In the genomic region with DNA sequence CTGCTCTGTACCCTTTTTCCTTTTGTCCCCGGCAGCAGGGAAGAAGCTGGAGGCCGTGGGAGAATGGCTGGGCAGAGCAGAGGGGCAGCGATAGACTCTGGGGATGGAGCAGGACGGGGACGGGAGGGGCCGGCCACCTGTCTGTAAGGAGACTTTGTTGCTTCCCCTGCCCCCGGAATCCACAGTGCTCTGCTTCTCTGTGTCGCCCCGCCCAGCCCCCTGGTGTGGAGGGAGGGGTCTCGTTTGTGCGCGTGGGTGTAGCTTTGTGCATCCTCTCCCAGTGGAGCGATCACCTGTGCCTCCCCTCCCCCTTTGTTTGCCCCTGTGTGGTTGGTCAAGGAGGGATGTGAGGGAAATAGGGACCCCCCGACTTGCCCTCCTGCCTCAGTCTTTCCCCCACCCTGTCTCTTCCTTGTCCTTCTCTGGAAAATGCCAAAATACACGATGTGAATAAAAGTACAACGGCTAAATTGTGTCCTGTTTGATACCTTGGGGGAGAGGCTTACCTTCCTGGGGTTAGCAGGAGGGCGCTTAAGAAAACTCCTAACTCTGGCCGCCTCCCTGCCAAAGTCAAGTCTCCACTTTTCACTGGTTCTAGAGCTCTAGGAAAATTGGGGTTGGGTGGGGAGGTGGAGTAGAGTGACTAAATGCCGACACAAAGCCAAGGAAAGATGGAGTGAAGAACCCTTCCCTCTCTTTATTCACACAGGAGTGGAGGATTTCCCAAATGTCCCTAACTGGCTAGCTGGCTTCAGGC, we compare ENCODE assay signal across 8 cellular contexts. TPM values are rescaled to one million over a fixed set of nuclear protein-coding genes. Genes with fewer than 3 reads are reported as not detected.
DNase-seq lines count a peak whose midpoint lies in the region; ATAC-seq and TF ChIP-seq lines count a peak whose summit lies in the region.

No MANE protein-coding gene starts in this region.

- WGBS in right lobe of liver (ENCODE audit: insufficient coverage, low coverage, low lambda C conversion rate, missing lambda C conversion rate): 61% methylated on average over 11 of the region's 19 CpGs
- whole genome bisulfite sequencing in thyroid gland, 2 donors: 77 to 78% methylated on average over 17 to 19 of the region's 19 CpGs

- H3K36me3 Mint-ChIP-seq in activated CD8-positive, alpha-beta memory T cell treated with anti-CD3 and anti-CD28 coated beads, Interleukin-2, amount 10 ng/mL, durations not matched to agents 7 days and 5 days: peaks cover 59% of the 10 kb centered on the region

- H3K9me3 Mint-ChIP-seq in activated CD8-positive, alpha-beta memory T cell treated with anti-CD3 and anti-CD28 coated beads, Interleukin-2, amount 10 ng/mL, durations not matched to agents 7 days and 5 days (ENCODE audit: low read depth): no peaks in the 10 kb centered on the region

- H3K27ac Mint-ChIP-seq in activated CD8-positive, alpha-beta memory T cell treated with anti-CD3 and anti-CD28 coated beads, Interleukin-2, amount 10 ng/mL, durations not matched to agents 7 days and 5 days: peak overlapping the region; percentile 90

- no peak for ATAC-seq in activated CD8-positive, alpha-beta memory T cell treated with anti-CD3 and anti-CD28 coated beads, Interleukin-2, amount 10 ng/mL, durations not matched to agents 7 days and 5 days
- ATAC-seq in right lobe of liver (no peak), HG03175 (IDR thresholded peaks at IDR 0.05; ENCODE audit: unreplicated experiment) (no peak), GM21526 (IDR thresholded peaks at IDR 0.05; ENCODE audit: low FRiP score, unreplicated experiment) (no peak)

- H3K27ac ChIP-seq in right lobe of liver (peak overlapping the region; percentile 67 to 97 (median 93)), thyroid gland (peak overlapping the region in 2 of 3 donors; percentile 84 to 98)

- peak overlapping the region; percentile 85 for H3K9ac ChIP-seq in adipocyte (ENCODE audit: low read length)

- H3K27me3 ChIP-seq in adipocyte (replicated peaks; ENCODE audit: control insufficient read depth, insufficient read depth, low read length) (no peaks in the 10 kb centered on the region), right lobe of liver (no peaks in the 10 kb centered on the region), thyroid gland (no peaks in the 10 kb centered on the region)

- CTCF ChIA-PET in activated CD8-positive, alpha-beta memory T cell treated with anti-CD3 and anti-CD28 coated beads, Interleukin-2, amount 10 ng/mL, durations not matched to agents 7 days and 5 days (lab: Charles Lee): interaction anchor here (0.7 to 4.9 kb wide), 9 partner anchors 13 to 142 kb away, joined by 3 to 55 read pairs (median 4); a partner anchor contains a TSS

- H3K27me3 Mint-ChIP-seq in activated CD8-positive, alpha-beta memory T cell treated with anti-CD3 and anti-CD28 coated beads, Interleukin-2, amount 10 ng/mL, durations not matched to agents 7 days and 5 days: no peaks in the 10 kb centered on the region

- DNase-seq in activated CD8-positive, alpha-beta memory T cell treated with anti-CD3 and anti-CD28 coated beads, Interleukin-2, amount 10 ng/mL, durations not matched to agents 7 days and 5 days: no peak
- no peak for DNase-seq in activated CD8-positive, alpha-beta memory T cell treated with anti-CD3 and anti-CD28 coated beads, Interleukin-2, amount 50 U/mL, for 4 hours
- DNase-seq in adipocyte (ENCODE audit: low read depth) (no peak), right lobe of liver (peak in 1 of 3 donors; percentile 36), thyroid gland (no peak), putamen (ENCODE audit: low spot score) (no peak)

- H3K9me3 ChIP-seq in adipocyte (ENCODE audit: control insufficient read depth, low read length): no peaks in the 10 kb centered on the region
- H3K9me3 ChIP-seq in right lobe of liver: no peaks in the 10 kb centered on the region
- no peaks in the 10 kb centered on the region for H3K9me3 ChIP-seq in thyroid gland

- peak overlapping the region; percentile 98 for H3K4me3 Mint-ChIP-seq in activated CD8-positive, alpha-beta memory T cell treated with anti-CD3 and anti-CD28 coated beads, Interleukin-2, amount 10 ng/mL, durations not matched to agents 7 days and 5 days

- H3K4me1 ChIP-seq in adipocyte (ENCODE audit: control insufficient read depth, insufficient read depth, low read length) (peaks cover 33% of the 10 kb centered on the region), right lobe of liver (peaks cover 0 to 24% (median 10%) of the 10 kb centered on the region in 4 donors), thyroid gland (peaks cover 17 to 28% of the 10 kb centered on the region in 2 donors)

- H3K36me3 ChIP-seq in adipocyte (ENCODE audit: control insufficient read depth, insufficient read depth, low read length, severe bottlenecking) (peaks cover 68% of the 10 kb centered on the region), right lobe of liver (peaks cover 0 to 36% (median 18%) of the 10 kb centered on the region in 4 donors), thyroid gland (peaks cover 42 to 45% of the 10 kb centered on the region in 2 donors)

- no peak for TF ChIP-seq CTCF in right lobe of liver (IDR thresholded peaks at IDR 0.05)
- no peak for TF ChIP-seq CTCF in thyroid gland (IDR thresholded peaks at IDR 0.05)

- H3K4me3 ChIP-seq in adipocyte (ENCODE audit: low read length): peak overlapping the region; percentile 78
- H3K4me3 ChIP-seq in right lobe of liver: peak overlapping the region in 2 of 3 donors; percentile 93 to 96
- H3K4me3 ChIP-seq in thyroid gland (replicated peaks in 1 of 3): peak overlapping the region in 1 of 3 donors; percentile 100

- peaks cover 37% of the 10 kb centered on the region for H3K4me1 Mint-ChIP-seq in activated CD8-positive, alpha-beta memory T cell treated with anti-CD3 and anti-CD28 coated beads, Interleukin-2, amount 10 ng/mL, durations not matched to agents 7 days and 5 days

- intact Hi-C loops in right lobe of liver (cut with DNase I): no loop called here
- intact Hi-C loops in thyroid gland (cut with DNase I): no loop called here

- TF ChIP-seq POLR2A in right lobe of liver (IDR thresholded peaks at IDR 0.05): no peak
- no peak for TF ChIP-seq POLR2A in thyroid gland (IDR thresholded peaks at IDR 0.05)

RNA-seq across cellular contexts. Expression of a gene that starts 1.0 kb away (rescaled TPM):
- total RNA-seq in activated CD8-positive, alpha-beta memory T cell treated with anti-CD3 and anti-CD28 coated beads, Interleukin-2, amount 10 ng/mL, durations not matched to agents 7 days and 5 days: 1,000 to 10,000 TPM; 1,086 to 1,277 TPM
- total RNA-seq in right lobe of liver: 100 to 1,000 TPM; 265 to 400 (median 331) TPM
- 100 to 1,000 TPM; 363 to 700 (median 468) TPM for total RNA-seq in thyroid gland

RNA-seq across cellular contexts. Expression of a gene that starts 6.8 kb away (rescaled TPM):
- total RNA-seq in activated CD8-positive, alpha-beta memory T cell treated with anti-CD3 and anti-CD28 coated beads, Interleukin-2, amount 10 ng/mL, durations not matched to agents 7 days and 5 days: 10 to 100 TPM; 10.5 to 14.4 TPM
- total RNA-seq in right lobe of liver (1 to 10 TPM; 1.7 to 5.3 (median 3.6) TPM), thyroid gland (10 to 100 TPM; 16.3 to 35.0 (median 25.6) TPM)

RNA-seq across cellular contexts. Expression of a gene that starts 14.4 kb away (rescaled TPM):
- total RNA-seq in activated CD8-positive, alpha-beta memory T cell treated with anti-CD3 and anti-CD28 coated beads, Interleukin-2, amount 10 ng/mL, durations not matched to agents 7 days and 5 days: 100 to 1,000 TPM in 1 of 2 experiments, 10 to 100 TPM in 1; 98.8 to 129 TPM
- total RNA-seq in right lobe of liver: 10 to 100 TPM; 38.2 to 59.5 (median 42.6) TPM
- 10 to 100 TPM; 34.7 to 68.6 (median 58.9) TPM for total RNA-seq in thyroid gland

RNA-seq across cellular contexts. Expression of a gene that starts 15.3 kb away (rescaled TPM):
- 100 to 1,000 TPM in 1 of 2 experiments, 10 to 100 TPM in 1; 89.1 to 125 TPM for total RNA-seq in activated CD8-positive, alpha-beta memory T cell treated with anti-CD3 and anti-CD28 coated beads, Interleukin-2, amount 10 ng/mL, durations not matched to agents 7 days and 5 days
- total RNA-seq in right lobe of liver (1 to 10 TPM in 4 of 6 experiments, under 1 TPM in 2; 0.62 to 1.7 (median 1.3) TPM), thyroid gland (1 to 10 TPM in 2 of 4 donors, under 1 TPM in 2; 0.73 to 1.3 (median 0.90) TPM)

RNA-seq across cellular contexts. Expression of a gene that starts 25.6 kb away (rescaled TPM):
- total RNA-seq in activated CD8-positive, alpha-beta memory T cell treated with anti-CD3 and anti-CD28 coated beads, Interleukin-2, amount 10 ng/mL, durations not matched to agents 7 days and 5 days: under 1 TPM in 1 of 2 experiments, not detected in 1; 0.12 TPM
- under 1 TPM in 4 of 6 experiments, not detected in 2; 0.17 to 0.51 (median 0.43) TPM for total RNA-seq in right lobe of liver
- 1 to 10 TPM in 3 of 4 donors, under 1 TPM in 1; 0.39 to 3.0 (median 2.1) TPM for total RNA-seq in thyroid gland
